1 cellular context compared by ENCODE assay signal in the genomic region with DNA sequence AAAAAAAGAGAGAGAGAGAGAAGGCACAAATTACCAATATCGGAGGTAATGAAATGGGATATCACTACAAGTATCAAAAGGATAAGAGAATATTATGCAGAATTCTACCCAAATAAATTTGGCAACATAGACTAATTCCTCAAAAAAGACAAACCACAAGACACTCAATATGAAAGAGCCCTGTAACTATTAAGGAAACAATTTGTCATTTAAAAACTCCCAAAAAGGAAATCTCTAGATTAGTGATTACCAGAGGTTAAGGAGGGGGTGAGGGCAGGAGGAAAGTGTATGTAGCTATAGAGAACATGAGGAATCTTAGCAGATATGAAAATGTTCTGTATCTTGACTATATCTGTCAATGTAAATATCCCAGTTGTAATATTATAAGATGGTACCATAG.
A peak's percentile ranks its signal among the peaks of the same experiment; 100 is the strongest.
TF ChIP-seq lines count a peak whose summit lies in the region.

No MANE protein-coding gene starts in this region.

TF ChIP-seq in GM12878, 131 proteins besides CTCF, POLR2A, EP300 and RAD21 (continued from another document and continues in another):
- TF ChIP-seq, protein P1, sequence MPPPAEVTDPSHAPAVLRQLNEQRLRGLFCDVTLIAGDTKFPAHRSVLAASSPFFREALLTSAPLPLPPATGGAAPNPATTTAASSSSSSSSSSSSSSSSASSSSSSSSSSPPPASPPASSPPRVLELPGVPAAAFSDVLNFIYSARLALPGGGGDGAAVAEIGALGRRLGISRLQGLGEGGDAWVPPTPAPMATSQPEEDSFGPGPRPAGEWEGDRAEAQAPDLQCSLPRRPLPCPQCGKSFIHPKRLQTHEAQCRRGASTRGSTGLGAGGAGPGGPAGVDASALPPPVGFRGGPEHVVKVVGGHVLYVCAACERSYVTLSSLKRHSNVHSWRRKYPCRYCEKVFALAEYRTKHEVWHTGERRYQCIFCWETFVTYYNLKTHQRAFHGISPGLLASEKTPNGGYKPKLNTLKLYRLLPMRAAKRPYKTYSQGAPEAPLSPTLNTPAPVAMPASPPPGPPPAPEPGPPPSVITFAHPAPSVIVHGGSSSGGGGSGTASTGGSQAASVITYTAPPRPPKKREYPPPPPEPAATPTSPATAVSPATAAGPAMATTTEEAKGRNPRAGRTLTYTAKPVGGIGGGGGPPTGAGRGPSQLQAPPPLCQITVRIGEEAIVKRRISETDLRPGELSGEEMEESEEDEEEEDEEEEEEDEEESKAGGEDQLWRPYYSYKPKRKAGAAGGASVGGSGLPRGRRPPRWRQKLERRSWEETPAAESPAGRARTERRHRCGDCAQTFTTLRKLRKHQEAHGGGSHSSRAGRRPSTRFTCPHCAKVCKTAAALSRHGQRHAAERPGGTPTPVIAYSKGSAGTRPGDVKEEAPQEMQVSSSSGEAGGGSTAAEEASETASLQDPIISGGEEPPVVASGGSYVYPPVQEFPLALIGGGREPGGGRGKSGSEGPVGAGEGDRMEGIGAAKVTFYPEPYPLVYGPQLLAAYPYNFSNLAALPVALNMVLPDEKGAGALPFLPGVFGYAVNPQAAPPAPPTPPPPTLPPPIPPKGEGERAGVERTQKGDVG (CRISPR knock-in tag; IDR thresholded peaks at IDR 0.05): no peak
- TF ChIP-seq, protein P2, sequence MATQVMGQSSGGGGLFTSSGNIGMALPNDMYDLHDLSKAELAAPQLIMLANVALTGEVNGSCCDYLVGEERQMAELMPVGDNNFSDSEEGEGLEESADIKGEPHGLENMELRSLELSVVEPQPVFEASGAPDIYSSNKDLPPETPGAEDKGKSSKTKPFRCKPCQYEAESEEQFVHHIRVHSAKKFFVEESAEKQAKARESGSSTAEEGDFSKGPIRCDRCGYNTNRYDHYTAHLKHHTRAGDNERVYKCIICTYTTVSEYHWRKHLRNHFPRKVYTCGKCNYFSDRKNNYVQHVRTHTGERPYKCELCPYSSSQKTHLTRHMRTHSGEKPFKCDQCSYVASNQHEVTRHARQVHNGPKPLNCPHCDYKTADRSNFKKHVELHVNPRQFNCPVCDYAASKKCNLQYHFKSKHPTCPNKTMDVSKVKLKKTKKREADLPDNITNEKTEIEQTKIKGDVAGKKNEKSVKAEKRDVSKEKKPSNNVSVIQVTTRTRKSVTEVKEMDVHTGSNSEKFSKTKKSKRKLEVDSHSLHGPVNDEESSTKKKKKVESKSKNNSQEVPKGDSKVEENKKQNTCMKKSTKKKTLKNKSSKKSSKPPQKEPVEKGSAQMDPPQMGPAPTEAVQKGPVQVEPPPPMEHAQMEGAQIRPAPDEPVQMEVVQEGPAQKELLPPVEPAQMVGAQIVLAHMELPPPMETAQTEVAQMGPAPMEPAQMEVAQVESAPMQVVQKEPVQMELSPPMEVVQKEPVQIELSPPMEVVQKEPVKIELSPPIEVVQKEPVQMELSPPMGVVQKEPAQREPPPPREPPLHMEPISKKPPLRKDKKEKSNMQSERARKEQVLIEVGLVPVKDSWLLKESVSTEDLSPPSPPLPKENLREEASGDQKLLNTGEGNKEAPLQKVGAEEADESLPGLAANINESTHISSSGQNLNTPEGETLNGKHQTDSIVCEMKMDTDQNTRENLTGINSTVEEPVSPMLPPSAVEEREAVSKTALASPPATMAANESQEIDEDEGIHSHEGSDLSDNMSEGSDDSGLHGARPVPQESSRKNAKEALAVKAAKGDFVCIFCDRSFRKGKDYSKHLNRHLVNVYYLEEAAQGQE (IDR thresholded peaks at IDR 0.05; ENCODE audit: low read depth, low read length): no peak
- TF ChIP-seq ZSCAN29 (IDR thresholded peaks at IDR 0.05) (0 out of 2 replicates have a peak, but pooled peaks have one; percentile 43), NFIC (IDR thresholded peaks at IDR 0.05; ENCODE audit: low read depth, low read length) (peak; percentile 100), CHD2 (IDR thresholded peaks at IDR 0.05; ENCODE audit: borderline replicate concordance, low read depth, low read length) (no peak), GABPA (IDR thresholded peaks at IDR 0.05; ENCODE audit: low read depth) (peak; percentile 78), KDM1A (IDR thresholded peaks at IDR 0.05; ENCODE audit: borderline replicate concordance) (no peak), CBX5 (IDR thresholded peaks at IDR 0.05; ENCODE audit: low read depth) (0 out of 2 replicates have a peak, but pooled peaks have one; percentile 44), HDAC2 (IDR thresholded peaks at IDR 0.05) (no peak), HCFC1 (IDR thresholded peaks at IDR 0.05; ENCODE audit: low read length) (no peak), NFXL1 (IDR thresholded peaks at IDR 0.05; ENCODE audit: borderline replicate concordance) (no peak), STAT3 (IDR thresholded peaks at IDR 0.05; ENCODE audit: low read depth, low read length) (no peak), BMI1 (IDR thresholded peaks at IDR 0.05; ENCODE audit: borderline replicate concordance) (peak; percentile 38; the same call in 1 of the 2 replicates), ZNF274 (IDR thresholded peaks at IDR 0.05; ENCODE audit: insufficient read depth, insufficient read length) (no peak), EGR1 (IDR thresholded peaks at IDR 0.05; ENCODE audit: borderline replicate concordance in 1 of 2, low read depth in 2 of 2, low read length in 2 of 2) (no peak), ZNF24 (IDR thresholded peaks at IDR 0.05) (peak; percentile 30; the same call in 1 of the 2 replicates), WRNIP1 (IDR thresholded peaks at IDR 0.05; ENCODE audit: borderline replicate concordance, low read depth, low read length) (no peak), BHLHE40 (IDR thresholded peaks at IDR 0.05; ENCODE audit: borderline replicate concordance in 1 of 2, low read depth in 2 of 2, low read length in 1 of 2) (peak; percentile 70 to 92; a peak in 3 of 4 replicates), RAD51 (IDR thresholded peaks at IDR 0.05) (no peak), BCL11A (IDR thresholded peaks at IDR 0.05; ENCODE audit: low read depth, low read length) (peak; percentile 88; the same call in 1 of the 2 replicates), DPF2 (IDR thresholded peaks at IDR 0.05) (peak; percentile 72), MTA2 (IDR thresholded peaks at IDR 0.05; ENCODE audit: low read depth) (peak; percentile 84), TCF7 (IDR thresholded peaks at IDR 0.05; ENCODE audit: borderline replicate concordance) (peak; percentile 86), CHD4 (IDR thresholded peaks at IDR 0.05) (no peak)
- TF ChIP-seq, protein P3, sequence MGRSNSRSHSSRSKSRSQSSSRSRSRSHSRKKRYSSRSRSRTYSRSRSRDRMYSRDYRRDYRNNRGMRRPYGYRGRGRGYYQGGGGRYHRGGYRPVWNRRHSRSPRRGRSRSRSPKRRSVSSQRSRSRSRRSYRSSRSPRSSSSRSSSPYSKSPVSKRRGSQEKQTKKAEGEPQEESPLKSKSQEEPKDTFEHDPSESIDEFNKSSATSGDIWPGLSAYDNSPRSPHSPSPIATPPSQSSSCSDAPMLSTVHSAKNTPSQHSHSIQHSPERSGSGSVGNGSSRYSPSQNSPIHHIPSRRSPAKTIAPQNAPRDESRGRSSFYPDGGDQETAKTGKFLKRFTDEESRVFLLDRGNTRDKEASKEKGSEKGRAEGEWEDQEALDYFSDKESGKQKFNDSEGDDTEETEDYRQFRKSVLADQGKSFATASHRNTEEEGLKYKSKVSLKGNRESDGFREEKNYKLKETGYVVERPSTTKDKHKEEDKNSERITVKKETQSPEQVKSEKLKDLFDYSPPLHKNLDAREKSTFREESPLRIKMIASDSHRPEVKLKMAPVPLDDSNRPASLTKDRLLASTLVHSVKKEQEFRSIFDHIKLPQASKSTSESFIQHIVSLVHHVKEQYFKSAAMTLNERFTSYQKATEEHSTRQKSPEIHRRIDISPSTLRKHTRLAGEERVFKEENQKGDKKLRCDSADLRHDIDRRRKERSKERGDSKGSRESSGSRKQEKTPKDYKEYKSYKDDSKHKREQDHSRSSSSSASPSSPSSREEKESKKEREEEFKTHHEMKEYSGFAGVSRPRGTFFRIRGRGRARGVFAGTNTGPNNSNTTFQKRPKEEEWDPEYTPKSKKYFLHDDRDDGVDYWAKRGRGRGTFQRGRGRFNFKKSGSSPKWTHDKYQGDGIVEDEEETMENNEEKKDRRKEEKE (IDR thresholded peaks at IDR 0.05): no peak
- TF ChIP-seq, protein P4, sequence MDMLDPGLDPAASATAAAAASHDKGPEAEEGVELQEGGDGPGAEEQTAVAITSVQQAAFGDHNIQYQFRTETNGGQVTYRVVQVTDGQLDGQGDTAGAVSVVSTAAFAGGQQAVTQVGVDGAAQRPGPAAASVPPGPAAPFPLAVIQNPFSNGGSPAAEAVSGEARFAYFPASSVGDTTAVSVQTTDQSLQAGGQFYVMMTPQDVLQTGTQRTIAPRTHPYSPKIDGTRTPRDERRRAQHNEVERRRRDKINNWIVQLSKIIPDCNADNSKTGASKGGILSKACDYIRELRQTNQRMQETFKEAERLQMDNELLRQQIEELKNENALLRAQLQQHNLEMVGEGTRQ (IDR thresholded peaks at IDR 0.05; ENCODE audit: borderline replicate concordance, low read depth, low read length): no peak
- TF ChIP-seq, protein P5, sequence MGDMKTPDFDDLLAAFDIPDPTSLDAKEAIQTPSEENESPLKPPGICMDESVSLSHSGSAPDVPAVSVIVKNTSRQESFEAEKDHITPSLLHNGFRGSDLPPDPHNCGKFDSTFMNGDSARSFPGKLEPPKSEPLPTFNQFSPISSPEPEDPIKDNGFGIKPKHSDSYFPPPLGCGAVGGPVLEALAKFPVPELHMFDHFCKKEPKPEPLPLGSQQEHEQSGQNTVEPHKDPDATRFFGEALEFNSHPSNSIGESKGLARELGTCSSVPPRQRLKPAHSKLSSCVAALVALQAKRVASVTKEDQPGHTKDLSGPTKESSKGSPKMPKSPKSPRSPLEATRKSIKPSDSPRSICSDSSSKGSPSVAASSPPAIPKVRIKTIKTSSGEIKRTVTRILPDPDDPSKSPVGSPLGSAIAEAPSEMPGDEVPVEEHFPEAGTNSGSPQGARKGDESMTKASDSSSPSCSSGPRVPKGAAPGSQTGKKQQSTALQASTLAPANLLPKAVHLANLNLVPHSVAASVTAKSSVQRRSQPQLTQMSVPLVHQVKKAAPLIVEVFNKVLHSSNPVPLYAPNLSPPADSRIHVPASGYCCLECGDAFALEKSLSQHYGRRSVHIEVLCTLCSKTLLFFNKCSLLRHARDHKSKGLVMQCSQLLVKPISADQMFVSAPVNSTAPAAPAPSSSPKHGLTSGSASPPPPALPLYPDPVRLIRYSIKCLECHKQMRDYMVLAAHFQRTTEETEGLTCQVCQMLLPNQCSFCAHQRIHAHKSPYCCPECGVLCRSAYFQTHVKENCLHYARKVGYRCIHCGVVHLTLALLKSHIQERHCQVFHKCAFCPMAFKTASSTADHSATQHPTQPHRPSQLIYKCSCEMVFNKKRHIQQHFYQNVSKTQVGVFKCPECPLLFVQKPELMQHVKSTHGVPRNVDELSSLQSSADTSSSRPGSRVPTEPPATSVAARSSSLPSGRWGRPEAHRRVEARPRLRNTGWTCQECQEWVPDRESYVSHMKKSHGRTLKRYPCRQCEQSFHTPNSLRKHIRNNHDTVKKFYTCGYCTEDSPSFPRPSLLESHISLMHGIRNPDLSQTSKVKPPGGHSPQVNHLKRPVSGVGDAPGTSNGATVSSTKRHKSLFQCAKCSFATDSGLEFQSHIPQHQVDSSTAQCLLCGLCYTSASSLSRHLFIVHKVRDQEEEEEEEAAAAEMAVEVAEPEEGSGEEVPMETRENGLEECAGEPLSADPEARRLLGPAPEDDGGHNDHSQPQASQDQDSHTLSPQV (IDR thresholded peaks at IDR 0.05): no peak
- TF ChIP-seq, protein P6, sequence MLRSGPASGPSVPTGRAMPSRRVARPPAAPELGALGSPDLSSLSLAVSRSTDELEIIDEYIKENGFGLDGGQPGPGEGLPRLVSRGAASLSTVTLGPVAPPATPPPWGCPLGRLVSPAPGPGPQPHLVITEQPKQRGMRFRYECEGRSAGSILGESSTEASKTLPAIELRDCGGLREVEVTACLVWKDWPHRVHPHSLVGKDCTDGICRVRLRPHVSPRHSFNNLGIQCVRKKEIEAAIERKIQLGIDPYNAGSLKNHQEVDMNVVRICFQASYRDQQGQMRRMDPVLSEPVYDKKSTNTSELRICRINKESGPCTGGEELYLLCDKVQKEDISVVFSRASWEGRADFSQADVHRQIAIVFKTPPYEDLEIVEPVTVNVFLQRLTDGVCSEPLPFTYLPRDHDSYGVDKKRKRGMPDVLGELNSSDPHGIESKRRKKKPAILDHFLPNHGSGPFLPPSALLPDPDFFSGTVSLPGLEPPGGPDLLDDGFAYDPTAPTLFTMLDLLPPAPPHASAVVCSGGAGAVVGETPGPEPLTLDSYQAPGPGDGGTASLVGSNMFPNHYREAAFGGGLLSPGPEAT (IDR thresholded peaks at IDR 0.05; ENCODE audit: low read depth): peak; percentile 69
- TF ChIP-seq, protein P7, sequence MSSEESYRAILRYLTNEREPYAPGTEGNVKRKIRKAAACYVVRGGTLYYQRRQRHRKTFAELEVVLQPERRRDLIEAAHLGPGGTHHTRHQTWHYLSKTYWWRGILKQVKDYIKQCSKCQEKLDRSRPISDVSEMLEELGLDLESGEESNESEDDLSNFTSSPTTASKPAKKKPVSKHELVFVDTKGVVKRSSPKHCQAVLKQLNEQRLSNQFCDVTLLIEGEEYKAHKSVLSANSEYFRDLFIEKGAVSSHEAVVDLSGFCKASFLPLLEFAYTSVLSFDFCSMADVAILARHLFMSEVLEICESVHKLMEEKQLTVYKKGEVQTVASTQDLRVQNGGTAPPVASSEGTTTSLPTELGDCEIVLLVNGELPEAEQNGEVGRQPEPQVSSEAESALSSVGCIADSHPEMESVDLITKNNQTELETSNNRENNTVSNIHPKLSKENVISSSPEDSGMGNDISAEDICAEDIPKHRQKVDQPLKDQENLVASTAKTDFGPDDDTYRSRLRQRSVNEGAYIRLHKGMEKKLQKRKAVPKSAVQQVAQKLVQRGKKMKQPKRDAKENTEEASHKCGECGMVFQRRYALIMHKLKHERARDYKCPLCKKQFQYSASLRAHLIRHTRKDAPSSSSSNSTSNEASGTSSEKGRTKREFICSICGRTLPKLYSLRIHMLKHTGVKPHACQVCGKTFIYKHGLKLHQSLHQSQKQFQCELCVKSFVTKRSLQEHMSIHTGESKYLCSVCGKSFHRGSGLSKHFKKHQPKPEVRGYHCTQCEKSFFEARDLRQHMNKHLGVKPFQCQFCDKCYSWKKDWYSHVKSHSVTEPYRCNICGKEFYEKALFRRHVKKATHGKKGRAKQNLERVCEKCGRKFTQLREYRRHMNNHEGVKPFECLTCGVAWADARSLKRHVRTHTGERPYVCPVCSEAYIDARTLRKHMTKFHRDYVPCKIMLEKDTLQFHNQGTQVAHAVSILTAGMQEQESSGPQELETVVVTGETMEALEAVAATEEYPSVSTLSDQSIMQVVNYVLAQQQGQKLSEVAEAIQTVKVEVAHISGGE (CRISPR knock-in tag; IDR thresholded peaks at IDR 0.05): no peak
- TF ChIP-seq, protein P8, sequence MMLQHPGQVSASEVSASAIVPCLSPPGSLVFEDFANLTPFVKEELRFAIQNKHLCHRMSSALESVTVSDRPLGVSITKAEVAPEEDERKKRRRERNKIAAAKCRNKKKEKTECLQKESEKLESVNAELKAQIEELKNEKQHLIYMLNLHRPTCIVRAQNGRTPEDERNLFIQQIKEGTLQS (IDR thresholded peaks at IDR 0.05; ENCODE audit: borderline replicate concordance, extremely low read depth, low read depth, low read length): no peak
- TF ChIP-seq, protein P9, sequence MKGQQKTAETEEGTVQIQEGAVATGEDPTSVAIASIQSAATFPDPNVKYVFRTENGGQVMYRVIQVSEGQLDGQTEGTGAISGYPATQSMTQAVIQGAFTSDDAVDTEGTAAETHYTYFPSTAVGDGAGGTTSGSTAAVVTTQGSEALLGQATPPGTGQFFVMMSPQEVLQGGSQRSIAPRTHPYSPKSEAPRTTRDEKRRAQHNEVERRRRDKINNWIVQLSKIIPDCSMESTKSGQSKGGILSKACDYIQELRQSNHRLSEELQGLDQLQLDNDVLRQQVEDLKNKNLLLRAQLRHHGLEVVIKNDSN (IDR thresholded peaks at IDR 0.05; ENCODE audit: borderline replicate concordance, extremely low read length, insufficient read depth, low read depth, low read length): no peak
